1 cellular context compared by ENCODE assay signal in genomic region chr2:32946314-32947075, GRCh38.
TF ChIP-seq lines count a peak whose summit lies in the region.

Gene LTBP1 (plus strand): TSS chr2:32946953. CDS start chr2:32947325, 372 bp downstream.

TF ChIP-seq in K562, 482 proteins besides CTCF, POLR2A, EP300 and RAD21 (continued from another document):
- TF ChIP-seq ZNF407 (IDR thresholded peaks at IDR 0.05; ENCODE audit: low read depth) = no peak
- no peak for TF ChIP-seq NFE2L1 (tag; IDR thresholded peaks at IDR 0.05; ENCODE audit: borderline replicate concordance, low read depth)
- no peak for TF ChIP-seq HDAC6 (IDR thresholded peaks at IDR 0.05; ENCODE audit: low read depth, low read length)
- TF ChIP-seq E2F6 (IDR thresholded peaks at IDR 0.05; ENCODE audit: borderline replicate concordance in 1 of 2, extremely low read depth in 1 of 2, insufficient read depth in 1 of 2, insufficient read length in 1 of 2, low read depth in 1 of 2, low read length in 1 of 2, poor library complexity in 1 of 2, severe bottlenecking in 1 of 2) = peak; percentile 54 to 71
- TF ChIP-seq MAZ (CRISPR knock-in tag; conservative IDR thresholded peaks at IDR 0.05 in 1 of 2, IDR thresholded peaks at IDR 0.05 in 1 of 2) = peak in 1 of 2 experiments; percentile 44; a peak in 2 of 4 replicates
- TF ChIP-seq MTA3 (IDR thresholded peaks at IDR 0.05; ENCODE audit: borderline replicate concordance) = peak; percentile 26; the same call in 1 of the 2 replicates
- no peak for TF ChIP-seq ZNF140 (CRISPR knock-in tag; IDR thresholded peaks at IDR 0.05)
- no peak for TF ChIP-seq PCBP1 (IDR thresholded peaks at IDR 0.05; ENCODE audit: low read depth, low read length, poor library complexity, severe bottlenecking)
- no peak for TF ChIP-seq TRIM24 (IDR thresholded peaks at IDR 0.05)
- no peak for TF ChIP-seq E2F3 (CRISPR knock-in tag; IDR thresholded peaks at IDR 0.05)
- peak; percentile 27; the same call in 1 of the 2 replicates for TF ChIP-seq ATF3 (IDR thresholded peaks at IDR 0.05)
- 0 out of 2 replicates have a peak, but pooled peaks have one; percentile 49 for TF ChIP-seq ATF3 (CRISPR knock-in tag; conservative IDR thresholded peaks at IDR 0.05)
- TF ChIP-seq SMAD4 (CRISPR knock-in tag; conservative IDR thresholded peaks at IDR 0.05) = 0 out of 2 replicates have a peak, but pooled peaks have one; percentile 42
- peak; percentile 42; the same call in 1 of the 2 replicates for TF ChIP-seq KLF16 (IDR thresholded peaks at IDR 0.05)
- TF ChIP-seq YY1 (IDR thresholded peaks at IDR 0.05; ENCODE audit: borderline replicate concordance in 1 of 3, control insufficient read depth in 1 of 3, extremely low read depth in 1 of 3, insufficient read depth in 3 of 3, insufficient read length in 1 of 3, insufficient replicate concordance in 2 of 3, low read depth in 1 of 3, low read length in 2 of 3) = peak in 2 of 3 experiments; percentile 7 to 39
- TF ChIP-seq SIN3A (IDR thresholded peaks at IDR 0.05; ENCODE audit: borderline replicate concordance in 2 of 2, control insufficient read depth in 1 of 2, low read depth in 2 of 2, low read length in 2 of 2) = peak in 1 of 2 experiments; percentile 22; a peak in 1 of 4 replicates
- peak; percentile 97 for TF ChIP-seq RREB1 (CRISPR knock-in tag; IDR thresholded peaks at IDR 0.05)
- TF ChIP-seq ZNF311 (CRISPR knock-in tag; IDR thresholded peaks at IDR 0.05) = no peak
- TF ChIP-seq NCOA2 (IDR thresholded peaks at IDR 0.05; ENCODE audit: partially characterized antibody in 2 of 2) = no peak
- no peak for TF ChIP-seq MITF (IDR thresholded peaks at IDR 0.05)
- TF ChIP-seq ZNF239 (CRISPR knock-in tag; IDR thresholded peaks at IDR 0.05) = no peak
- peak; percentile 35; the same call in 1 of the 2 replicates for TF ChIP-seq CREB3L1 (IDR thresholded peaks at IDR 0.05; ENCODE audit: borderline replicate concordance, low read depth)
- peak; percentile 26; the same call in 1 of the 2 replicates for TF ChIP-seq MYC (IDR thresholded peaks at IDR 0.05; ENCODE audit: low read depth, low read length)
- no peak for TF ChIP-seq MYC (CRISPR knock-in tag; IDR thresholded peaks at IDR 0.05; ENCODE audit: borderline replicate concordance, low read depth)
- no peak for TF ChIP-seq YBX1 (IDR thresholded peaks at IDR 0.05)
- no peak for TF ChIP-seq SMARCA4 (IDR thresholded peaks at IDR 0.05)
TF ChIP-seq in K562: peak in this region for 52.
